ENCODE assay signal across 2 cellular contexts in genomic region chr17:44661835-44662234, GRCh38.
A peak's percentile ranks its signal among the peaks of the same experiment; 100 is the strongest.
TF ChIP-seq lines count a peak whose summit lies in the region.

No MANE protein-coding gene starts in this region.

TF ChIP-seq in K562, 482 proteins besides CTCF, POLR2A, EP300 and RAD21:
- TF ChIP-seq MTF1 (CRISPR knock-in tag; IDR thresholded peaks at IDR 0.05; ENCODE audit: borderline replicate concordance) (no peak), SMAD4 (CRISPR knock-in tag; conservative IDR thresholded peaks at IDR 0.05) (no peak), DACH1 (IDR thresholded peaks at IDR 0.05; ENCODE audit: partially characterized antibody) (no peak), ZNF224 (CRISPR knock-in tag; IDR thresholded peaks at IDR 0.05) (no peak), USF2 (CRISPR knock-in tag; IDR thresholded peaks at IDR 0.05) (no peak), NFATC3 (IDR thresholded peaks at IDR 0.05) (no peak), FUS (optimal IDR thresholded peaks at IDR 0.05; ENCODE audit: low read depth, low read length) (no peak), ZBTB40 (IDR thresholded peaks at IDR 0.05) (peak; percentile 88), ZBTB40 (CRISPR knock-in tag; IDR thresholded peaks at IDR 0.05) (peak; percentile 60; the same call in 1 of the 2 replicates)

TF ChIP-seq in GM23338, 12 proteins besides CTCF, POLR2A, EP300 and RAD21:
- TF ChIP-seq EZH2phosphoT487 (IDR thresholded peaks at IDR 0.05; ENCODE audit: unreplicated experiment) (no peak), ETS1 (IDR thresholded peaks at IDR 0.05) (no peak), JUNB (IDR thresholded peaks at IDR 0.05; ENCODE audit: unreplicated experiment) (no peak), REST (IDR thresholded peaks at IDR 0.05; ENCODE audit: unreplicated experiment) (no peak), ZNF462 (CRISPR knock-in tag; IDR thresholded peaks at IDR 0.05) (no peak), EZH2 (IDR thresholded peaks at IDR 0.05; ENCODE audit: low read depth, unreplicated experiment) (no peak)
